8 cellular contexts compared by ENCODE assay signal in the genomic region with DNA sequence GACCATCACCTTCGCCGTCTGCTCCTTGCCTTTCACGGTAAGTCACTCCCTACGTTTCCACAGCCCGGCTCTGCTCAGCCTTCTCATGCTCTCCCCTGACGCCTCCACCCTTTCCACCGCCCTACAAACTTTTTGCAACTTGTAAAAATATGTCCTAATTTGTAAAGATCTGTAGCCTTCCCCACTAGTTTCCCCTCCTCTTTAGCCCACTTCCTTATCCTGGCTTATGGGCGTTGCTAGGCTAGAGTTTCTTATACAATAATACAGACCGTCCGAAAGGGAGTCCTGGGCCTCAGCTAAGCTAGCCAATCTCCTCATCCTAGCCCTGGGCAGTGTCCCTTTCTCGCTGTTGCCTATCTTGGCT. TPM values are rescaled to one million over a fixed set of nuclear protein-coding genes. Genes with fewer than 3 reads are reported as not detected.
A peak's percentile ranks its signal among the peaks of the same experiment; 100 is the strongest.
DNase-seq lines count a peak whose midpoint lies in the region; ATAC-seq, FAIRE-seq and TF ChIP-seq lines count a peak whose summit lies in the region.

No MANE protein-coding gene starts in this region.

- H3K9me3 ChIP-seq in left ventricle myocardium inferior (replicated peaks) = no peaks in the 10 kb centered on the region
- no peaks in the 10 kb centered on the region for H3K9me3 ChIP-seq in small intestine (ENCODE audit: control insufficient read depth, low read depth)

- H3K4me1 ChIP-seq in left ventricle myocardium inferior (peaks cover 24% of the 10 kb centered on the region), small intestine (ENCODE audit: control insufficient read depth in 2 of 2, insufficient read depth in 1 of 2, low read depth in 1 of 2, low read length in 1 of 2) (no peaks in the 10 kb centered on the region)

- H3K27ac Mint-ChIP-seq in activated B cell treated with CpG ODN at 0.5 μM for 24 hours = no peak overlapping the region

- peaks cover 50% of the 10 kb centered on the region for H3K4me1 Mint-ChIP-seq in activated B cell treated with CpG ODN at 0.5 μM for 24 hours

- ATAC-seq in activated B cell treated with CpG ODN at 0.5 μM for 24 hours (ENCODE audit: low read depth) = no peak

- CTCF ChIA-PET in activated B cell treated with CpG ODN at 0.5 μM for 24 hours (lab: Charles Lee) = no interaction called here

- H3K4me3 Mint-ChIP-seq in activated B cell treated with CpG ODN at 0.5 μM for 24 hours = peak overlapping the region; percentile 88

- no peaks in the 10 kb centered on the region for H3K36me3 Mint-ChIP-seq in activated B cell treated with CpG ODN at 0.5 μM for 24 hours (ENCODE audit: low read depth)

- FAIRE-seq in small intestine (lab: Jason Lieb, UNC) = no peak

- intact Hi-C loops in activated B cell treated with CpG ODN at 0.5 μM for 24 hours (cut with micrococcal nuclease) = loop anchor here (1.0 kb wide), 1 partner anchor 9 kb away; no protein-coding TSS in a partner anchor
- intact Hi-C loops in left ventricle myocardium inferior (cut with micrococcal nuclease) = no loop called here

- H3K27me3 Mint-ChIP-seq in activated B cell treated with CpG ODN at 0.5 μM for 24 hours = peaks cover 57% of the 10 kb centered on the region

- H3K4me3 ChIP-seq in H7 (ENCODE audit: insufficient read depth, low read depth, low read length) = peak overlapping the region; percentile 55
- peak overlapping the region; percentile 71 for H3K4me3 ChIP-seq in left ventricle myocardium inferior
- H3K4me3 ChIP-seq in small intestine (ENCODE audit: low read depth in 1 of 2, low read length in 2 of 2) = peak overlapping the region; percentile 37 to 47

- H3K27ac ChIP-seq in left ventricle myocardium inferior (replicated peaks) = no peak overlapping the region
- H3K27ac ChIP-seq in small intestine (ENCODE audit: low read depth in 1 of 2, low read length in 1 of 2) = peak overlapping the region; percentile 25 to 89

- no peaks in the 10 kb centered on the region; the same call in 1 of the 2 replicates for H3K36me3 ChIP-seq in H7 (replicated peaks; ENCODE audit: control insufficient read depth, insufficient read depth, low read length)
- H3K36me3 ChIP-seq in left ventricle myocardium inferior = no peaks in the 10 kb centered on the region
- no peaks in the 10 kb centered on the region for H3K36me3 ChIP-seq in small intestine (ENCODE audit: control insufficient read depth in 2 of 2, insufficient read depth in 2 of 2, low read length in 2 of 2)

- DNase-seq in H7 = no peak
- no peak for DNase-seq in activated B cell treated with CpG ODN at 0.5 μM for 24 hours
- DNase-seq in left ventricle myocardium inferior = no peak
- DNase-seq in small intestine = peak; percentile 17
- DNase-seq in T1000 (lab: John Stamatoyannopoulos, UW) = no peak
- DNase-seq in NCI-H2196 (lab: John Stamatoyannopoulos, UW; ENCODE audit: unreplicated experiment) = no peak
- no peak for DNase-seq in cerebellar nuclear complex (lab: John Stamatoyannopoulos, UW)
- DNase-seq in NCI-H1436 treated with DMSO at 0.1 percent for 48 hours (lab: John Stamatoyannopoulos, UW) = no peak

- TF ChIP-seq CTCF in activated B cell treated with CpG ODN at 0.5 μM for 24 hours (IDR thresholded peaks at IDR 0.05) = no peak
- no peak for TF ChIP-seq CTCF in left ventricle myocardium inferior (IDR thresholded peaks at IDR 0.05; ENCODE audit: borderline replicate concordance)

- WGBS in small intestine, 3 donors = 14 to 19% (median 17%) methylated on average over 10 to 11 of the region's 11 CpGs

- peaks cover 3% of the 10 kb centered on the region for H3K9me3 Mint-ChIP-seq in activated B cell treated with CpG ODN at 0.5 μM for 24 hours

- peaks cover 51% of the 10 kb centered on the region for H3K27me3 ChIP-seq in H7 (ENCODE audit: control insufficient read depth, insufficient read depth, low read length)
- H3K27me3 ChIP-seq in left ventricle myocardium inferior (ENCODE audit: low read depth) = peaks cover 71% of the 10 kb centered on the region
- no peaks in the 10 kb centered on the region for H3K27me3 ChIP-seq in small intestine (ENCODE audit: control insufficient read depth in 2 of 2, insufficient read depth in 2 of 2, low read length in 2 of 2)

- POLR2A ChIA-PET in activated B cell treated with CpG ODN at 0.5 μM for 24 hours (lab: Charles Lee) = no interaction called here

RNA-seq across cellular contexts. Expression of a gene that starts 1.2 kb away (rescaled TPM):
- 0.24 and 1.9 TPM in 2 replicates for total RNA-seq in H7 (2014; rRNA removed; shearing (Covaris generic))
- total RNA-seq in activated B cell treated with CpG ODN at 0.5 μM for 24 hours (0.09 and 0.12 TPM in 2 replicates), left ventricle myocardium inferior (0.60 TPM)
- polyA plus RNA-seq in small intestine = 1 to 10 TPM in 2 of 3 donors, under 1 TPM in 1; 0.45 to 5.1 (median 2.3) TPM

RNA-seq across cellular contexts. Expression of a gene that starts 47.8 kb away (rescaled TPM):
- total RNA-seq in H7 (2014; rRNA removed; shearing (Covaris generic)) = not detected in 2 replicates
- total RNA-seq in activated B cell treated with CpG ODN at 0.5 μM for 24 hours (not detected in 2 replicates), left ventricle myocardium inferior (1.3 TPM)
- polyA plus RNA-seq in small intestine = under 1 TPM in 1 of 3 donors, not detected in 2; 0.25 TPM
